ENCODE assay signal across 2 cellular contexts in the genomic region with DNA sequence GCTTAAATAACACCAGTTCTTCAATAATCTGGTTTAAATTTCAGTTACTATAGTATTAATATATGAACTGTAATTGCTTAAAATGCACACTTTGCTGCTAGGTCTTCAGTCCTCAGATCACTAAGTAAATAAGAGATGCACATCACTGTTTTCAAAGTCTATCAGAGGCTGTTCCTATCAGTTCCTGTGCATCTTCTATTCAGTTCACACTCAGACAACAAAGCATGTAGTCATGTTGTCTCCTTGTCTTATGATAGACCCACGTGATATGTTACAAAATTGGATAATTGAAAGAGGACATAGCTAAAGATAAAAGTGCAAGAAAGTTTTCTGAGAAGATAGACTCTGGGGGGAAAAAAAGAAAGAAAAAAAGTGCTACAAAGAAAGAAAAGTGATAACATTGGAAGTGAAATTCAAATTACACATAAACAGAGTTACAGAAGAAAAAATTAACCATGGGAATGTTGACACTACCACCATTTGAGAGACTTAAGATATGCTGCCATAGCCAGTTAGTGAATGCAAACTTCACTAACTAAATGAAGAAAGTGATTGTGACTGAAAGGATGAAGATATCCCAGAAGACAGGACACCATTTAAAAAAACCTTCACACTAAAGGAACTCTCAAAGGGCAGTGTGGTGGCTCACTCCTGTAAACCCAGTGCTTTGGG.
A peak's percentile ranks its signal among the peaks of the same experiment; 100 is the strongest.
TF ChIP-seq lines count a peak whose summit lies in the region.

No MANE protein-coding gene starts in this region.

TF ChIP-seq in A549, 52 proteins besides CTCF, POLR2A, EP300 and RAD21:
- no peak for TF ChIP-seq CHD4 (IDR thresholded peaks at IDR 0.05; ENCODE audit: borderline replicate concordance)
- TF ChIP-seq EHF (CRISPR knock-in tag; IDR thresholded peaks at IDR 0.05) = no peak
- no peak for TF ChIP-seq FOSB (CRISPR knock-in tag; IDR thresholded peaks at IDR 0.05)
- no peak for TF ChIP-seq ZNF302 (CRISPR knock-in tag; IDR thresholded peaks at IDR 0.05)
- TF ChIP-seq, protein P1, sequence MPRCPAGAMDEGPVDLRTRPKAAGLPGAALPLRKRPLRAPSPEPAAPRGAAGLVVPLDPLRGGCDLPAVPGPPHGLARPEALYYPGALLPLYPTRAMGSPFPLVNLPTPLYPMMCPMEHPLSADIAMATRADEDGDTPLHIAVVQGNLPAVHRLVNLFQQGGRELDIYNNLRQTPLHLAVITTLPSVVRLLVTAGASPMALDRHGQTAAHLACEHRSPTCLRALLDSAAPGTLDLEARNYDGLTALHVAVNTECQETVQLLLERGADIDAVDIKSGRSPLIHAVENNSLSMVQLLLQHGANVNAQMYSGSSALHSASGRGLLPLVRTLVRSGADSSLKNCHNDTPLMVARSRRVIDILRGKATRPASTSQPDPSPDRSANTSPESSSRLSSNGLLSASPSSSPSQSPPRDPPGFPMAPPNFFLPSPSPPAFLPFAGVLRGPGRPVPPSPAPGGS (IDR thresholded peaks at IDR 0.05) = no peak
- TF ChIP-seq, protein P2, sequence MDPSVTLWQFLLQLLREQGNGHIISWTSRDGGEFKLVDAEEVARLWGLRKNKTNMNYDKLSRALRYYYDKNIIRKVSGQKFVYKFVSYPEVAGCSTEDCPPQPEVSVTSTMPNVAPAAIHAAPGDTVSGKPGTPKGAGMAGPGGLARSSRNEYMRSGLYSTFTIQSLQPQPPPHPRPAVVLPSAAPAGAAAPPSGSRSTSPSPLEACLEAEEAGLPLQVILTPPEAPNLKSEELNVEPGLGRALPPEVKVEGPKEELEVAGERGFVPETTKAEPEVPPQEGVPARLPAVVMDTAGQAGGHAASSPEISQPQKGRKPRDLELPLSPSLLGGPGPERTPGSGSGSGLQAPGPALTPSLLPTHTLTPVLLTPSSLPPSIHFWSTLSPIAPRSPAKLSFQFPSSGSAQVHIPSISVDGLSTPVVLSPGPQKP (IDR thresholded peaks at IDR 0.05; ENCODE audit: low read depth, low read length) = no peak
- TF ChIP-seq MAZ (IDR thresholded peaks at IDR 0.05; ENCODE audit: borderline replicate concordance, low read depth, low read length) = no peak
- TF ChIP-seq JUNB (IDR thresholded peaks at IDR 0.05) = no peak
- no peak for TF ChIP-seq RCOR1 (IDR thresholded peaks at IDR 0.05; ENCODE audit: low read depth, low read length)
- no peak for TF ChIP-seq SREBF2 (IDR thresholded peaks at IDR 0.05)
- TF ChIP-seq RNF2 (IDR thresholded peaks at IDR 0.05; ENCODE audit: borderline replicate concordance, low read depth) = no peak

TF ChIP-seq in K562, 482 proteins besides CTCF, POLR2A, EP300 and RAD21 (continues in another document):
- TF ChIP-seq PURB (CRISPR knock-in tag; IDR thresholded peaks at IDR 0.05; ENCODE audit: low read depth) = no peak
- TF ChIP-seq FOXJ2 (tag; IDR thresholded peaks at IDR 0.05) = peak; percentile 67
- TF ChIP-seq SMARCB1 (IDR thresholded peaks at IDR 0.05; ENCODE audit: insufficient read length, low read depth) = no peak
- TF ChIP-seq ZNF23 (CRISPR knock-in tag; IDR thresholded peaks at IDR 0.05) = no peak
- no peak for TF ChIP-seq ZNF79 (CRISPR knock-in tag; IDR thresholded peaks at IDR 0.05; ENCODE audit: low read depth)
- no peak for TF ChIP-seq POLR3G (IDR thresholded peaks at IDR 0.05; ENCODE audit: extremely low read depth, insufficient read length, insufficient replicate concordance)
- no peak for TF ChIP-seq ZNF583 (CRISPR knock-in tag; IDR thresholded peaks at IDR 0.05)
- TF ChIP-seq, protein P3, sequence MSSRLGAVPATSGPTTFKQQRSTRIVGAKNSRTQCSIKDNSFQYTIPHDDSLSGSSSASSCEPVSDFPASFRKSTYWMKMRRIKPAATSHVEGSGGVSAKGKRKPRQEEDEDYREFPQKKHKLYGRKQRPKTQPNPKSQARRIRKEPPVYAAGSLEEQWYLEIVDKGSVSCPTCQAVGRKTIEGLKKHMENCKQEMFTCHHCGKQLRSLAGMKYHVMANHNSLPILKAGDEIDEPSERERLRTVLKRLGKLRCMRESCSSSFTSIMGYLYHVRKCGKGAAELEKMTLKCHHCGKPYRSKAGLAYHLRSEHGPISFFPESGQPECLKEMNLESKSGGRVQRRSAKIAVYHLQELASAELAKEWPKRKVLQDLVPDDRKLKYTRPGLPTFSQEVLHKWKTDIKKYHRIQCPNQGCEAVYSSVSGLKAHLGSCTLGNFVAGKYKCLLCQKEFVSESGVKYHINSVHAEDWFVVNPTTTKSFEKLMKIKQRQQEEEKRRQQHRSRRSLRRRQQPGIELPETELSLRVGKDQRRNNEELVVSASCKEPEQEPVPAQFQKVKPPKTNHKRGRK (tag; IDR thresholded peaks at IDR 0.05) = peak; percentile 57
- TF ChIP-seq TCFL5 (CRISPR knock-in tag; conservative IDR thresholded peaks at IDR 0.05) = no peak
- no peak for TF ChIP-seq THRAP3 (IDR thresholded peaks at IDR 0.05; ENCODE audit: borderline replicate concordance)
- no peak for TF ChIP-seq FIP1L1 (IDR thresholded peaks at IDR 0.05; ENCODE audit: low read depth, low read length, poor library complexity, severe bottlenecking)
- TF ChIP-seq, protein P2 (CRISPR knock-in tag; IDR thresholded peaks at IDR 0.05) = no peak
- TF ChIP-seq NFIX (CRISPR knock-in tag; IDR thresholded peaks at IDR 0.05; ENCODE audit: low read depth) = no peak
- no peak for TF ChIP-seq SRF (CRISPR knock-in tag; IDR thresholded peaks at IDR 0.05)
- no peak for TF ChIP-seq NFE2 (IDR thresholded peaks at IDR 0.05; ENCODE audit: low read depth)
- no peak for TF ChIP-seq KLF16 (IDR thresholded peaks at IDR 0.05)
- no peak for TF ChIP-seq FOXJ3 (CRISPR knock-in tag; IDR thresholded peaks at IDR 0.05)
- TF ChIP-seq, protein P4, sequence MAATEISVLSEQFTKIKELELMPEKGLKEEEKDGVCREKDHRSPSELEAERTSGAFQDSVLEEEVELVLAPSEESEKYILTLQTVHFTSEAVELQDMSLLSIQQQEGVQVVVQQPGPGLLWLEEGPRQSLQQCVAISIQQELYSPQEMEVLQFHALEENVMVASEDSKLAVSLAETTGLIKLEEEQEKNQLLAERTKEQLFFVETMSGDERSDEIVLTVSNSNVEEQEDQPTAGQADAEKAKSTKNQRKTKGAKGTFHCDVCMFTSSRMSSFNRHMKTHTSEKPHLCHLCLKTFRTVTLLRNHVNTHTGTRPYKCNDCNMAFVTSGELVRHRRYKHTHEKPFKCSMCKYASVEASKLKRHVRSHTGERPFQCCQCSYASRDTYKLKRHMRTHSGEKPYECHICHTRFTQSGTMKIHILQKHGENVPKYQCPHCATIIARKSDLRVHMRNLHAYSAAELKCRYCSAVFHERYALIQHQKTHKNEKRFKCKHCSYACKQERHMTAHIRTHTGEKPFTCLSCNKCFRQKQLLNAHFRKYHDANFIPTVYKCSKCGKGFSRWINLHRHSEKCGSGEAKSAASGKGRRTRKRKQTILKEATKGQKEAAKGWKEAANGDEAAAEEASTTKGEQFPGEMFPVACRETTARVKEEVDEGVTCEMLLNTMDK (IDR thresholded peaks at IDR 0.05; ENCODE audit: borderline replicate concordance, insufficient read depth, low read depth, low read length, poor library complexity, severe bottlenecking) = no peak
- TF ChIP-seq TAF9B (IDR thresholded peaks at IDR 0.05; ENCODE audit: partially characterized antibody) = no peak
- TF ChIP-seq, protein P5, sequence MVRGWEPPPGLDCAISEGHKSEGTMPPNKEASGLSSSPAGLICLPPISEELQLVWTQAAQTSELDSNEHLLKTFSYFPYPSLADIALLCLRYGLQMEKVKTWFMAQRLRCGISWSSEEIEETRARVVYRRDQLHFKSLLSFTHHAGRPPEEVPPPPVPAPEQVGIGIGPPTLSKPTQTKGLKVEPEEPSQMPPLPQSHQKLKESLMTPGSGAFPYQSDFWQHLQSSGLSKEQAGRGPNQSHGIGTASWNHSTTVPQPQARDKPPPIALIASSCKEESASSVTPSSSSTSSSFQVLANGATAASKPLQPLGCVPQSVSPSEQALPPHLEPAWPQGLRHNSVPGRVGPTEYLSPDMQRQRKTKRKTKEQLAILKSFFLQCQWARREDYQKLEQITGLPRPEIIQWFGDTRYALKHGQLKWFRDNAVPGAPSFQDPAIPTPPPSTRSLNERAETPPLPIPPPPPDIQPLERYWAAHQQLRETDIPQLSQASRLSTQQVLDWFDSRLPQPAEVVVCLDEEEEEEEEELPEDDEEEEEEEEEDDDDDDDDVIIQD (CRISPR knock-in tag; IDR thresholded peaks at IDR 0.05) = no peak
- no peak for TF ChIP-seq PHB2 (IDR thresholded peaks at IDR 0.05; ENCODE audit: low read depth)
- no peak for TF ChIP-seq ZBTB8A (IDR thresholded peaks at IDR 0.05; ENCODE audit: partially characterized antibody)
- TF ChIP-seq SREBF1 (IDR thresholded peaks at IDR 0.05; ENCODE audit: borderline replicate concordance, low read depth, low read length) = no peak
- TF ChIP-seq DACH1 (IDR thresholded peaks at IDR 0.05; ENCODE audit: partially characterized antibody) = no peak
- TF ChIP-seq, protein P6, sequence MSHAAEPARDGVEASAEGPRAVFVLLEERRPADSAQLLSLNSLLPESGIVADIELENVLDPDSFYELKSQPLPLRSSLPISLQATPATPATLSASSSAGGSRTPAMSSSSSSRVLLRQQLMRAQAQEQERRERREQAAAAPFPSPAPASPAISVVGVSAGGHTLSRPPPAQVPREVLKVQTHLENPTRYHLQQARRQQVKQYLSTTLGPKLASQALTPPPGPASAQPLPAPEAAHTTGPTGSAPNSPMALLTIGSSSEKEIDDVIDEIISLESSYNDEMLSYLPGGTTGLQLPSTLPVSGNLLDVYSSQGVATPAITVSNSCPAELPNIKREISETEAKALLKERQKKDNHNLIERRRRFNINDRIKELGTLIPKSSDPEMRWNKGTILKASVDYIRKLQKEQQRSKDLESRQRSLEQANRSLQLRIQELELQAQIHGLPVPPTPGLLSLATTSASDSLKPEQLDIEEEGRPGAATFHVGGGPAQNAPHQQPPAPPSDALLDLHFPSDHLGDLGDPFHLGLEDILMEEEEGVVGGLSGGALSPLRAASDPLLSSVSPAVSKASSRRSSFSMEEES (CRISPR knock-in tag; IDR thresholded peaks at IDR 0.05) = peak; percentile 19; the same call in 1 of the 2 replicates
- no peak for TF ChIP-seq ARID1B (IDR thresholded peaks at IDR 0.05)
- TF ChIP-seq, protein P7, sequence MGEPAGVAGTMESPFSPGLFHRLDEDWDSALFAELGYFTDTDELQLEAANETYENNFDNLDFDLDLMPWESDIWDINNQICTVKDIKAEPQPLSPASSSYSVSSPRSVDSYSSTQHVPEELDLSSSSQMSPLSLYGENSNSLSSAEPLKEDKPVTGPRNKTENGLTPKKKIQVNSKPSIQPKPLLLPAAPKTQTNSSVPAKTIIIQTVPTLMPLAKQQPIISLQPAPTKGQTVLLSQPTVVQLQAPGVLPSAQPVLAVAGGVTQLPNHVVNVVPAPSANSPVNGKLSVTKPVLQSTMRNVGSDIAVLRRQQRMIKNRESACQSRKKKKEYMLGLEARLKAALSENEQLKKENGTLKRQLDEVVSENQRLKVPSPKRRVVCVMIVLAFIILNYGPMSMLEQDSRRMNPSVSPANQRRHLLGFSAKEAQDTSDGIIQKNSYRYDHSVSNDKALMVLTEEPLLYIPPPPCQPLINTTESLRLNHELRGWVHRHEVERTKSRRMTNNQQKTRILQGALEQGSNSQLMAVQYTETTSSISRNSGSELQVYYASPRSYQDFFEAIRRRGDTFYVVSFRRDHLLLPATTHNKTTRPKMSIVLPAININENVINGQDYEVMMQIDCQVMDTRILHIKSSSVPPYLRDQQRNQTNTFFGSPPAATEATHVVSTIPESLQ (CRISPR knock-in tag; IDR thresholded peaks at IDR 0.05) = no peak
- TF ChIP-seq TEAD4 (IDR thresholded peaks at IDR 0.05; ENCODE audit: low read length) = no peak
- no peak for TF ChIP-seq TEAD4 (CRISPR knock-in tag; IDR thresholded peaks at IDR 0.05; ENCODE audit: borderline replicate concordance)
- TF ChIP-seq ETV6 (IDR thresholded peaks at IDR 0.05; ENCODE audit: borderline replicate concordance in 1 of 2, low read depth in 2 of 2, low read length in 1 of 2) = no peak
- TF ChIP-seq ETV6 (CRISPR knock-in tag; IDR thresholded peaks at IDR 0.05; ENCODE audit: borderline replicate concordance) = no peak
- TF ChIP-seq PTRF (tag; IDR thresholded peaks at IDR 0.05) = no peak
- TF ChIP-seq FOXA3 (CRISPR knock-in tag; conservative IDR thresholded peaks at IDR 0.05 in 1 of 2, IDR thresholded peaks at IDR 0.05 in 1 of 2) = peak in 1 of 2 experiments; percentile 56; a peak in 2 of 4 replicates
- TF ChIP-seq RAD51 (IDR thresholded peaks at IDR 0.05; ENCODE audit: borderline replicate concordance, low read depth) = 0 out of 2 replicates have a peak, but pooled peaks have one; percentile 21
- TF ChIP-seq, protein P8, sequence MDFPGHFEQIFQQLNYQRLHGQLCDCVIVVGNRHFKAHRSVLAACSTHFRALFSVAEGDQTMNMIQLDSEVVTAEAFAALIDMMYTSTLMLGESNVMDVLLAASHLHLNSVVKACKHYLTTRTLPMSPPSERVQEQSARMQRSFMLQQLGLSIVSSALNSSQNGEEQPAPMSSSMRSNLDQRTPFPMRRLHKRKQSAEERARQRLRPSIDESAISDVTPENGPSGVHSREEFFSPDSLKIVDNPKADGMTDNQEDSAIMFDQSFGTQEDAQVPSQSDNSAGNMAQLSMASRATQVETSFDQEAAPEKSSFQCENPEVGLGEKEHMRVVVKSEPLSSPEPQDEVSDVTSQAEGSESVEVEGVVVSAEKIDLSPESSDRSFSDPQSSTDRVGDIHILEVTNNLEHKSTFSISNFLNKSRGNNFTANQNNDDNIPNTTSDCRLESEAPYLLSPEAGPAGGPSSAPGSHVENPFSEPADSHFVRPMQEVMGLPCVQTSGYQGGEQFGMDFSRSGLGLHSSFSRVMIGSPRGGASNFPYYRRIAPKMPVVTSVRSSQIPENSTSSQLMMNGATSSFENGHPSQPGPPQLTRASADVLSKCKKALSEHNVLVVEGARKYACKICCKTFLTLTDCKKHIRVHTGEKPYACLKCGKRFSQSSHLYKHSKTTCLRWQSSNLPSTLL (IDR thresholded peaks at IDR 0.05) = no peak
- TF ChIP-seq PHB (CRISPR knock-in tag; IDR thresholded peaks at IDR 0.05) = no peak
- TF ChIP-seq, protein P9, sequence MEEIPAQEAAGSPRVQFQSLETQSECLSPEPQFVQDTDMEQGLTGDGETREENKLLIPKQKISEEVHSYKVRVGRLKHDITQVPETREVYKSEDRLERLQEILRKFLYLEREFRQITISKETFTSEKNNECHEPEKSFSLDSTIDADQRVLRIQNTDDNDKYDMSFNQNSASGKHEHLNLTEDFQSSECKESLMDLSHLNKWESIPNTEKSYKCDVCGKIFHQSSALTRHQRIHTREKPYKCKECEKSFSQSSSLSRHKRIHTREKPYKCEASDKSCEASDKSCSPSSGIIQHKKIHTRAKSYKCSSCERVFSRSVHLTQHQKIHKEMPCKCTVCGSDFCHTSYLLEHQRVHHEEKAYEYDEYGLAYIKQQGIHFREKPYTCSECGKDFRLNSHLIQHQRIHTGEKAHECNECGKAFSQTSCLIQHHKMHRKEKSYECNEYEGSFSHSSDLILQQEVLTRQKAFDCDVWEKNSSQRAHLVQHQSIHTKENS (CRISPR knock-in tag; IDR thresholded peaks at IDR 0.05) = no peak
- no peak for TF ChIP-seq MAFG (tag; conservative IDR thresholded peaks at IDR 0.05)
